ENCODE assay signal across 1 cellular context in the genomic region with DNA sequence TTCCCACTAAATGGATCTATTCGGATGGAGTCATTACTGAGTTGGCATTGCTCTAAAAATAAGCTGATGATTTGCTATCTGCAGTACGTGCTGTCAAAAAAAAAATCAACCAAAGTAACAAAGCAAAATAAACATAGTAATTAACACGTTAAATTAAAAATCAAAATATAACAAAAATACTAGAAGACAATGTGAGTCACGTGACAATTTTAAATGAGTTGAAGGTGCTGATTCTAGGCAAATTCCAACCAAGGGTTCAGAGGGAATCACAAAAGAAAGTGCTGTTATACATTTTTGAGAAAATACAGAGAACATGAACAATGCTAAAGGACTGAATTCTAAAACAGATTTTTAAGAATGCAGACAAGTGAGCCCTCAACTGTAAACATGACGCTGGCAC.
TF ChIP-seq lines count a peak whose summit lies in the region.

No MANE protein-coding gene starts in this region.

TF ChIP-seq in K562, 482 proteins besides CTCF, POLR2A, EP300 and RAD21:
- TF ChIP-seq CBFA2T2 (conservative IDR thresholded peaks at IDR 0.05) (peak; percentile 33; the same call in 1 of the 2 replicates), ATF1 (CRISPR knock-in tag; IDR thresholded peaks at IDR 0.05) (no peak), ATF1 (tag; IDR thresholded peaks at IDR 0.05) (no peak), ZMIZ1 (IDR thresholded peaks at IDR 0.05; ENCODE audit: low read depth in 2 of 2, low read length in 2 of 2) (no peak), RAD51 (IDR thresholded peaks at IDR 0.05; ENCODE audit: borderline replicate concordance, low read depth) (peak; percentile 75)
- TF ChIP-seq, protein P1, sequence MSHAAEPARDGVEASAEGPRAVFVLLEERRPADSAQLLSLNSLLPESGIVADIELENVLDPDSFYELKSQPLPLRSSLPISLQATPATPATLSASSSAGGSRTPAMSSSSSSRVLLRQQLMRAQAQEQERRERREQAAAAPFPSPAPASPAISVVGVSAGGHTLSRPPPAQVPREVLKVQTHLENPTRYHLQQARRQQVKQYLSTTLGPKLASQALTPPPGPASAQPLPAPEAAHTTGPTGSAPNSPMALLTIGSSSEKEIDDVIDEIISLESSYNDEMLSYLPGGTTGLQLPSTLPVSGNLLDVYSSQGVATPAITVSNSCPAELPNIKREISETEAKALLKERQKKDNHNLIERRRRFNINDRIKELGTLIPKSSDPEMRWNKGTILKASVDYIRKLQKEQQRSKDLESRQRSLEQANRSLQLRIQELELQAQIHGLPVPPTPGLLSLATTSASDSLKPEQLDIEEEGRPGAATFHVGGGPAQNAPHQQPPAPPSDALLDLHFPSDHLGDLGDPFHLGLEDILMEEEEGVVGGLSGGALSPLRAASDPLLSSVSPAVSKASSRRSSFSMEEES (CRISPR knock-in tag; IDR thresholded peaks at IDR 0.05), result peak; percentile 92
